In the genomic region with DNA sequence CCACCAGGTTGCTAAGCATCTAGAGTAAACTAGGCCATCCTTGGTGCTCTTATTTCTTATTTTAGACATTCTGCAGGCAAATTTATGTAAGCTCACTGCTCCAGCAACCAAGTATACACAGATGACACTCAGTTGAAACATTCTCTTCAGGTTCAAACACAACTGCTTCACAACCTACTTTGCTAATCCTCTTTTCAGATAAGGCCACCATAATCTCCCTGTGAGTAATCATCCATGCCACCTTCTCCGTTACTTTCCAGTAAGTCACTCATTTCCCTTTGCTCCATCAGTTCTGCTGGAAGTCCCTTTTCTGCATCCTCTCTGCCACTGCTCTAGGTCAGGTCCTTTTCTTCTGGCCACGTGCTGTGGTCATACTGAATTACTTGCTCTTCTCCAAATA, we compare ENCODE assay signal across 18 cellular contexts.
DNase-seq lines count a peak whose midpoint lies in the region; ATAC-seq, FAIRE-seq and TF ChIP-seq lines count a peak whose summit lies in the region.
"Had no signal": no experiment of that assay in that cellular context is flagged by ENCODE, and none has a peak within 500 bp of the region (broad histone marks: within the 10 kb centered on the region; RNA-seq: fewer than 3 reads in every experiment).

No MANE protein-coding gene starts in this region.

- no peak for ATAC-seq in GM18873 (IDR thresholded peaks at IDR 0.05; ENCODE audit: low FRiP score, unreplicated experiment)

- DNase-seq in NCI-H82 (lab: John Stamatoyannopoulos, UW), result peak; percentile 82
- peak; percentile 82 for DNase-seq in amniotic epithelial cell (ENCODE audit: low read depth)
- DNase-seq in inferior parietal cortex (ENCODE audit: extremely low spot score), result peak; percentile 9
- DNase-seq in retinal pigment epithelial cell (ENCODE audit: low read depth), result peak; percentile 24
- DNase-seq in GM19239 (ENCODE audit: insufficient read length, low spot score), result no peak
- DNase-seq in NCI-H748 (lab: John Stamatoyannopoulos, UW; ENCODE audit: unreplicated experiment), result no peak
- no peak for DNase-seq in NCI-H2171 treated with DMSO at 0.1 percent for 48 hours (lab: John Stamatoyannopoulos, UW)
- DNase-seq: 8988T; AML-193; Caco-2; CD8-positive, alpha-beta memory T cell; DND-41; GDM1; HCEC 1CT; HFFc6 had no signal

- FAIRE-seq in GM19239 (lab: Jason Lieb, UNC), result no peak
- FAIRE-seq: GM12892 had no signal

- H3K4me3 ChIP-seq in retinal pigment epithelial cell (ENCODE audit: low read length), result no peak overlapping the region
- H3K4me3 ChIP-seq: BLaER1 had no signal

- no peak for TF ChIP-seq CTCF in retinal pigment epithelial cell (conservative IDR thresholded peaks at IDR 0.05; ENCODE audit: low read depth, low read length)

Comparison
In these comparisons a context has a peak if more than half of its experiments do, and no peak if none do; other contexts are left out.
1. DNase-seq: peak in NCI-H82 (single experiment), amniotic epithelial cell (single experiment), inferior parietal cortex (single experiment) and retinal pigment epithelial cell (single experiment); none in GM19239 (single experiment), NCI-H748 (single experiment) and NCI-H2171 treated with DMSO at 0.1 percent for 48 hours (single experiment).